ENCODE assay signal across 12 cellular contexts in the genomic region with DNA sequence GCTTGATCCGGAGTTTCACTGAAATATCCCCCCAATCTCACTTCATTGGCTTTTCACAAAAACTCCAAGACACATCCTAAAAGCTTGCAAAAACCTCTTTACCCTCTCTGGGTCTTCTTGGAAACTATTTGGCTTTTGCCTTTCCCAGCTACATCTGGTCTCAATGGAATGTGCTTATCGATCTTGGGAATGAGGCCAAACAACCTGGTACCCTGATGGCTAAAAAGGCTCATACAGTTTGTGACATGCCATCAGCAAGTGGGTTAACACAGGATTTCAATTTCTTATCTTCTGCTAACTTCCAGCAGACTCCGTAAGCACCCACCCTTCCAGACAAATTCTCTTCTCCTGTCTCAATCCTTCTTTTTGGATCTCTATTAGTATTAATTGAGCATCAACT. TPM values are rescaled to one million over a fixed set of nuclear protein-coding genes. Genes with fewer than 3 reads are reported as not detected.
DNase-seq lines count a peak whose midpoint lies in the region; ATAC-seq and TF ChIP-seq lines count a peak whose summit lies in the region.
"Had no signal": no experiment of that assay in that cellular context is flagged by ENCODE, and none has a peak within 500 bp of the region (broad histone marks: within the 10 kb centered on the region; RNA-seq: fewer than 3 reads in every experiment).

No MANE protein-coding gene starts in this region.

- 59% methylated on average over 3 of the region's 3 CpGs for WGBS in right lobe of liver (ENCODE audit: insufficient coverage, low coverage, low lambda C conversion rate, missing lambda C conversion rate)

- H3K27me3 ChIP-seq in right lobe of liver: no peaks in the 10 kb centered on the region
- H3K27me3 ChIP-seq: BLaER1 had no signal

- no peak overlapping the region for H3K27ac ChIP-seq in right lobe of liver
- H3K27ac ChIP-seq: BLaER1, GM23248 had no signal

- peak; percentile 24 for DNase-seq in NCI-H2171 treated with DMSO at 0.1 percent for 48 hours (lab: John Stamatoyannopoulos, UW)
- no peak for DNase-seq in NCI-H2171 (lab: John Stamatoyannopoulos, UW)
- no peak for DNase-seq in right lobe of liver
- DNase-seq: 8988T; CD4-positive, alpha-beta memory T cell; GM23248 had no signal

- H3K4me1 ChIP-seq in right lobe of liver: no peaks in the 10 kb centered on the region
- H3K4me1 ChIP-seq: BLaER1, HAP-1 had no signal

- no peaks in the 10 kb centered on the region for H3K36me3 ChIP-seq in right lobe of liver
- H3K36me3 ChIP-seq: BLaER1, HAP-1 had no signal

- TF ChIP-seq CTCF in right lobe of liver (IDR thresholded peaks at IDR 0.05): no peak

- H3K4me3 ChIP-seq in right lobe of liver: no peak overlapping the region
- H3K4me3 ChIP-seq: BLaER1, GM23248, HAP-1 had no signal

- no peak for TF ChIP-seq POLR2A in right lobe of liver (IDR thresholded peaks at IDR 0.05)

- intact Hi-C loops in right lobe of liver (cut with DNase I): no loop called here

- ATAC-seq in SK-N-SH treated with all-trans-retinoic acid at 6 μM for 48 hours (no peak), right lobe of liver (peak in 3 of 4 donors; percentile 37 to 55 (median 47)), HG02938 (IDR thresholded peaks at IDR 0.05; ENCODE audit: unreplicated experiment) (no peak), HG02678 (IDR thresholded peaks at IDR 0.05; ENCODE audit: unreplicated experiment) (no peak), HG03342 (IDR thresholded peaks at IDR 0.05; ENCODE audit: unreplicated experiment) (no peak)

- peaks cover 0 to 20% (median 0%) of the 10 kb centered on the region in 4 donors for H3K9me3 ChIP-seq in right lobe of liver

TF ChIP-seq in SK-N-SH treated with all-trans-retinoic acid at 6 μM for 48 hours, 23 proteins besides CTCF, POLR2A, EP300 and RAD21:
- TF ChIP-seq PPARA (CRISPR knock-in tag; IDR thresholded peaks at IDR 0.05; ENCODE audit: borderline replicate concordance) (no peak), ZNF8 (CRISPR knock-in tag; IDR thresholded peaks at IDR 0.05) (peak; percentile 93)

RNA-seq across cellular contexts. Expression of a gene that starts 45.9 kb away (rescaled TPM):
- 10 to 100 TPM; 28.3 to 41.5 (median 32.2) TPM for total RNA-seq in right lobe of liver

Comparison
In these comparisons a context has a peak if more than half of its experiments do, and no peak if none do; other contexts are left out.
1. ATAC-seq: peak in right lobe of liver (3 of 4); none in SK-N-SH treated with all-trans-retinoic acid at 6 μM for 48 hours (single experiment), HG02938 (single experiment), HG02678 (single experiment) and HG03342 (single experiment).